20 cellular contexts compared by ENCODE assay signal in genomic region chr7:88307841-88308240, GRCh38. TPM values are rescaled to one million over a fixed set of nuclear protein-coding genes. Genes with fewer than 3 reads are reported as not detected.
"Had no signal": no experiment of that assay in that cellular context is flagged by ENCODE, and none has a peak within 500 bp of the region (broad histone marks: within the 10 kb centered on the region; RNA-seq: fewer than 3 reads in every experiment).

No MANE protein-coding gene starts in this region.

- H3K9me3 Mint-ChIP-seq: endodermal cell; naive thymus-derived CD8-positive, alpha-beta T cell; stimulated activated naive B cell treated with anti-CD40 and anti-IgM and Interleukin-4, amounts not matched to agents 10 μg/mL and 1 μg/mL and 100 μg/mL, for 72 hours; stimulated activated naive CD8-positive, alpha-beta T cell treated with anti-CD3 and anti-CD28 coated beads, Interleukin-15, amount 100 ng/mL, for 72 hours had no signal

- H3K9me3 ChIP-seq: colonic mucosa, mucosa of descending colon, ovary, right lobe of liver had no signal

- H3K4me3 Mint-ChIP-seq: naive thymus-derived CD8-positive, alpha-beta T cell; neural crest cell; stimulated activated naive B cell treated with anti-CD40 and anti-IgM and Interleukin-4, amounts not matched to agents 10 μg/mL and 1 μg/mL and 100 μg/mL, for 72 hours; stimulated activated naive CD8-positive, alpha-beta T cell treated with anti-CD3 and anti-CD28 coated beads, Interleukin-15, amount 100 ng/mL, for 72 hours had no signal

- H3K27ac Mint-ChIP-seq: endodermal cell; naive thymus-derived CD8-positive, alpha-beta T cell; progenitor cell of endocrine pancreas; stimulated activated naive B cell treated with anti-CD40 and anti-IgM and Interleukin-4, amounts not matched to agents 10 μg/mL and 1 μg/mL and 100 μg/mL, for 72 hours; stimulated activated naive CD8-positive, alpha-beta T cell treated with anti-CD3 and anti-CD28 coated beads, Interleukin-15, amount 100 ng/mL, for 72 hours had no signal

- H3K4me3 ChIP-seq: colonic mucosa, mucosa of descending colon, ovary, right lobe of liver had no signal

- H3K4me1 Mint-ChIP-seq: endodermal cell had no signal

- H3K36me3 ChIP-seq: colonic mucosa, ovary, right lobe of liver had no signal

- H3K27ac ChIP-seq: colonic mucosa, ovary had no signal

- H3K27me3 ChIP-seq: colonic mucosa, ovary, right lobe of liver had no signal

- DNase-seq: colonic mucosa; effector CD4-positive, alpha-beta T cell; endodermal cell; kidney; left colon; mucosa of descending colon; naive thymus-derived CD8-positive, alpha-beta T cell; nucleus accumbens; ovary; right lobe of liver; stimulated activated CD4-positive, alpha-beta T cell treated with anti-CD3 and anti-CD28 coated beads, Interleukin-2, amount 100 ng/mL, for 24 hours; stimulated activated CD4-positive, alpha-beta T cell treated with anti-CD3 and anti-CD28 coated beads, Interleukin-4, amount 100 ng/mL, for 4 hours; stimulated activated naive B cell treated with anti-CD40 and anti-IgM and Interleukin-4, amounts not matched to agents 10 μg/mL and 1 μg/mL and 100 μg/mL, for 72 hours; stimulated activated naive CD8-positive, alpha-beta T cell treated with anti-CD3 and anti-CD28 coated beads, Interleukin-15, amount 100 ng/mL, for 72 hours; substantia nigra had no signal

- H3K36me3 Mint-ChIP-seq: naive thymus-derived CD8-positive, alpha-beta T cell; stimulated activated naive B cell treated with anti-CD40 and anti-IgM and Interleukin-4, amounts not matched to agents 10 μg/mL and 1 μg/mL and 100 μg/mL, for 72 hours had no signal

- ATAC-seq: left colon; mucosa of descending colon; naive thymus-derived CD8-positive, alpha-beta T cell; right lobe of liver; stimulated activated naive B cell treated with anti-CD40 and anti-IgM and Interleukin-4, amounts not matched to agents 10 μg/mL and 1 μg/mL and 100 μg/mL, for 72 hours; stimulated activated naive CD8-positive, alpha-beta T cell treated with anti-CD3 and anti-CD28 coated beads, Interleukin-15, amount 100 ng/mL, for 72 hours had no signal

RNA-seq across cellular contexts. Expression of gene STEAP4, which starts 1.1 kb away (rescaled TPM):
- total RNA-seq: dermis microvascular lymphatic vessel endothelial cell; endodermal cell; endothelial cell of umbilical vein; lung microvascular endothelial cell; naive thymus-derived CD8-positive, alpha-beta T cell; neural crest cell; progenitor cell of endocrine pancreas had no signal
- polyA plus RNA-seq: endothelial cell of umbilical vein; naive thymus-derived CD8-positive, alpha-beta T cell had no signal
